In the genomic region with DNA sequence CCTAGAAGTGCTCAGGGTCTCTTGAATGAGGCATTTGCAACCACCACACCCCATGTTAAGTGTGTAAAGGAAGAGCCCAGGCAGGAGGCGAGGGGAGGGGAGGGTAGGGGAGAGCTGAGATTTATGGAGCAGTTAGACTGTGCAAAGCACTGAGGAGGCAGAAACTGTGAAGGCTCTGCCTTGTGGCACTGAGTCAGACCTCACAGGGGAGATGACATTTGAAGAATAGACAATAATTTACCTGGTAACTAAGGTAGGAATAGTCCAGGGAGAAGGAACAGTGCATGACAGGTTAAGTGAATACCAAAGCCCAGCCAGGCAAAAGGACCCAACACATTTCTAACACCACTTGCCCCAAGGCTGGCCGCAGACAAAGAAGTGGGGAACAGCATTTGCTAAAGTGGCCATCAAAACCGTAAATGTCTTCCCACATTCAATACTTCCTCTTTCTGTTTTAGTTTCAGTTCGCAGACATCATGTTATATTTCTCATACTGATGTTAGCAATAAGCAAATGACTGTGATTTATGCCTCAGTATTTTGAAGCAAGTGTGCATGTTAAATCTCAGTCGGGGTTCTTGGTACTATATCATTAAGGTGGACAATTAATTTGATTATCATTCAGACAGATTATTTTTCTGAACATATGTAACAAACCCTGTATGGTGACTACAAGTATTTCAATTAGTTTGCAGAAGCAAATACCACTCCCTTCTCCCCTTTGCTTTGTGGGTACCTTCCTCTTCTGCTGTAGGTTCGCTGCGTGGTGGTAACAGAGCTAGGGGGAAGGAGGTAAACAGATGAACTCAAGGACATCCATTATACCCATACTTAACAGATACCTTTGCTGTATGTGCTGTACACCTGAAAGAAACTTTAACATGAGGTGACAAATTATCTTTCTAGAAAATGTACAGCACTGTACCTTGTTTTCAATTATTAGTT, we compare ENCODE assay signal across 11 cellular contexts. TPM values are rescaled to one million over a fixed set of nuclear protein-coding genes. Genes with fewer than 3 reads are reported as not detected.
DNase-seq lines count a peak whose midpoint lies in the region; ATAC-seq and TF ChIP-seq lines count a peak whose summit lies in the region.
"Had no signal": no experiment of that assay in that cellular context is flagged by ENCODE, and none has a peak within 500 bp of the region (broad histone marks: within the 10 kb centered on the region; RNA-seq: fewer than 3 reads in every experiment).

No MANE protein-coding gene starts in this region.

- H2AFZ ChIP-seq in DND-41 (ENCODE audit: low read depth, low read length) (no peak overlapping the region), OCI-LY1 (ENCODE audit: low read length) (no peak overlapping the region)

- H4K20me1 ChIP-seq in DND-41 (ENCODE audit: insufficient read depth, low read length) = no peaks in the 10 kb centered on the region
- H4K20me1 ChIP-seq in OCI-LY1 (ENCODE audit: insufficient read depth, low read length) = no peaks in the 10 kb centered on the region

- H3K4me2 ChIP-seq in DND-41 (ENCODE audit: insufficient read depth, low read length) (peak overlapping the region; percentile 43; the same call in 1 of the 2 replicates), OCI-LY1 (ENCODE audit: low read length) (peak overlapping the region; percentile 57)

- H3K9me2 ChIP-seq in OCI-LY1 (ENCODE audit: low read depth, low read length) = no peaks in the 10 kb centered on the region

- H3K9me3 ChIP-seq in DND-41 (ENCODE audit: insufficient read depth, low read length, severe bottlenecking) (no peaks in the 10 kb centered on the region), OCI-LY1 (ENCODE audit: low read length) (no peaks in the 10 kb centered on the region)
- H3K9me3 ChIP-seq: SJCRH30 had no signal

- H3K9ac ChIP-seq in DND-41 (ENCODE audit: low read depth, low read length) = no peak overlapping the region
- H3K9ac ChIP-seq in OCI-LY1 (ENCODE audit: low read length) = no peak overlapping the region

- H3K4me1 ChIP-seq in DND-41 (ENCODE audit: insufficient read depth, low read length) (no peaks in the 10 kb centered on the region), OCI-LY1 (ENCODE audit: insufficient read depth, low read length, severe bottlenecking) (peaks cover 10% of the 10 kb centered on the region)
- H3K4me1 ChIP-seq: SJCRH30 had no signal

- H3K79me2 ChIP-seq in DND-41 (ENCODE audit: insufficient read depth, low read length) = no peaks in the 10 kb centered on the region
- H3K79me2 ChIP-seq in OCI-LY1 (ENCODE audit: insufficient read depth, low read length) = no peaks in the 10 kb centered on the region

- H3K27ac ChIP-seq in DND-41 (ENCODE audit: low read length) (no peak overlapping the region), OCI-LY1 (ENCODE audit: low read depth, low read length, poor library complexity, severe bottlenecking) (no peak overlapping the region)
- H3K27ac ChIP-seq: SJCRH30 had no signal

- peaks cover 6% of the 10 kb centered on the region for H3K27me3 ChIP-seq in DND-41 (ENCODE audit: insufficient read depth, low read length, poor library complexity)
- no peaks in the 10 kb centered on the region for H3K27me3 ChIP-seq in OCI-LY1 (ENCODE audit: insufficient read depth, low read length)
- H3K27me3 ChIP-seq: SJCRH30 had no signal

- no peaks in the 10 kb centered on the region for H3F3A ChIP-seq in OCI-LY1 (ENCODE audit: insufficient read depth, low read length)

- no peak overlapping the region; a peak in 1 of 4 replicates for H3K4me3 ChIP-seq in DND-41 (ENCODE audit: low read depth in 1 of 2, low read length in 2 of 2)
- peak overlapping the region; percentile 22 for H3K4me3 ChIP-seq in OCI-LY1 (ENCODE audit: low read depth, low read length, poor library complexity, severe bottlenecking)
- H3K4me3 ChIP-seq: SJCRH30 had no signal

- no peak for TF ChIP-seq CTCF in DND-41 (IDR thresholded peaks at IDR 0.05; ENCODE audit: borderline replicate concordance, extremely low read depth, low read length, poor library complexity, severe bottlenecking)
- no peak for TF ChIP-seq CTCF in OCI-LY1 (IDR thresholded peaks at IDR 0.05; ENCODE audit: low read length)

- DNase-seq in DND-41 (no peak), NCI-H2196 treated with DMSO at 0.1 percent for 48 hours (lab: John Stamatoyannopoulos, UW; ENCODE audit: unreplicated experiment) (no peak), activated gamma-delta T cell treated with Interleukin-2 at 50 U/mL for 16 hours (no peak), COLO829 (ENCODE audit: low spot score) (no peak), occipital lobe (lab: John Stamatoyannopoulos, UW) (no peak)
- DNase-seq: IMR-90, SJCRH30 had no signal

- no peaks in the 10 kb centered on the region for H3K36me3 ChIP-seq in DND-41 (ENCODE audit: insufficient read depth, low read length)
- H3K36me3 ChIP-seq in OCI-LY1 (ENCODE audit: insufficient read depth, low read length) = no peaks in the 10 kb centered on the region
- H3K36me3 ChIP-seq: SJCRH30 had no signal

- ATAC-seq in DND-41 (ENCODE audit: insufficient read depth, low read depth) (no peak), GM19452 (IDR thresholded peaks at IDR 0.05; ENCODE audit: unreplicated experiment) (peak; percentile 91), HG03064 (IDR thresholded peaks at IDR 0.05; ENCODE audit: low read depth, unreplicated experiment) (peak; percentile 78)

RNA-seq across cellular contexts. Expression of gene CDH20, which starts 27.5 kb away (rescaled TPM):
- 7.3 TPM for total RNA-seq in occipital lobe
- total RNA-seq: fibroblast of lung, IMR-90, SJCRH30 had no signal
